In the genomic region with DNA sequence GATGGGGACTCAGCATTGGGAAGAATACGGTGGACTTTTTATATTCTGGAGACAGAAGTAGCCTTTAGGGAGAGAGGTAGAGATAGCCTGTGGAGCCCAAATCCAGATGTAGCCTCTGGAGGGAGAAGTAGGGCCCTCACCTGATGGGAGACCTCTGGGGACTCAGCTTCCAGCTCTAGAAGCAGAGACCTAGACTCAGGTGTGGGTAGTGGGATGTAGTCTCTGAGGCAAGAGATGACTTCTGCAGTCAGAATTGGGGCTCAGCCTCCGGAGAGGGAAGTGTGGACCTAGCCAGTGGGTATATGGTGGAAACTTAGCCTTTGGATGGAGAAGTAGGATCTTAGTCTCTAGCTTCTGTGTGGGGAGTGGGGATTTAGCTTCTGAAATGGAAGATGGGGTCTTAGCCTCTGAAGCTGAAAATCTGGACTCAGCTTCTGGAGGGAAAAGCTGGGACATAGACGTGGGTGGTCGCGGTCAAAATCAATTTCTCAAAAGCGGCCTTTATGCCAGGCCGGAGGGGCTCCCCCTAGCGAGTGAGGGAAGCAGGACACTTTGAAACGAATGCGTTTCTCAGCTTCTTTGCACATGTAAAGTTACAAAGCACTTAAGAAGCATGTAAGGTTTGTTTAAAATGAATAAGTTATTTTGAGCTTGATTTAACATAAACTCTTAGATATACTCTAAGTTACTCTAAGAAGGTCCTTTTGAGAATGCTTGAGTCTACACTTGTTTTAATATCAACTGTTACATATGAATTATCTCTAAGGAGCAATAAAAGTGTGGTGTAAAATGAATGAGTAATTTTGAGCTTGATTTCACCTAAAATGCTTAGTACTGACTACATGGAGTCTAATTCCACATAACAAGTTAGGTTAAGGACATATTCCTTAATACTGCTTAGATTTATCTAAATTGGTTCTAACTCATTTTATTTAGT, we compare ENCODE assay signal across 8 cellular contexts. TPM values are rescaled to one million over a fixed set of nuclear protein-coding genes. Genes with fewer than 3 reads are reported as not detected.
A peak's percentile ranks its signal among the peaks of the same experiment; 100 is the strongest.
DNase-seq lines count a peak whose midpoint lies in the region; ATAC-seq and TF ChIP-seq lines count a peak whose summit lies in the region.

No MANE protein-coding gene starts in this region.

- peaks cover 5% of the 10 kb centered on the region for H3K4me1 Mint-ChIP-seq in activated naive CD4-positive, alpha-beta T cell treated with anti-CD3 and anti-CD28 coated beads for 36 hours (ENCODE audit: low read depth)

- no peak overlapping the region for H3K4me3 Mint-ChIP-seq in activated naive CD4-positive, alpha-beta T cell treated with anti-CD3 and anti-CD28 coated beads for 36 hours

- H3K4me3 ChIP-seq in AG10803 (ENCODE audit: low read length), result no peak overlapping the region
- no peak overlapping the region for H3K4me3 ChIP-seq in PC-3 (ENCODE audit: low read length)
- no peak overlapping the region for H3K4me3 ChIP-seq in left ventricle myocardium inferior

- no peaks in the 10 kb centered on the region for H3K27me3 Mint-ChIP-seq in activated naive CD4-positive, alpha-beta T cell treated with anti-CD3 and anti-CD28 coated beads for 36 hours (ENCODE audit: low read depth)

- H3K79me2 ChIP-seq in PC-3 (ENCODE audit: low read length), result no peaks in the 10 kb centered on the region

- peak; percentile 83 for TF ChIP-seq CTCF in AG10803 (conservative IDR thresholded peaks at IDR 0.05; ENCODE audit: low read length)
- TF ChIP-seq CTCF in PC-3 (conservative IDR thresholded peaks at IDR 0.05; ENCODE audit: low read depth, low read length), result peak; percentile 95
- peak; percentile 94 for TF ChIP-seq CTCF in left ventricle myocardium inferior (IDR thresholded peaks at IDR 0.05; ENCODE audit: borderline replicate concordance)

- no peaks in the 10 kb centered on the region for H3K9me3 ChIP-seq in PC-3 (ENCODE audit: low read length)
- H3K9me3 ChIP-seq in left ventricle myocardium inferior (replicated peaks), result no peaks in the 10 kb centered on the region

- no peak overlapping the region for H3K9ac ChIP-seq in PC-3 (ENCODE audit: low read length)

- no peaks in the 10 kb centered on the region for H3K36me3 Mint-ChIP-seq in activated naive CD4-positive, alpha-beta T cell treated with anti-CD3 and anti-CD28 coated beads for 36 hours (ENCODE audit: low read depth)

- no peaks in the 10 kb centered on the region for H3F3A ChIP-seq in PC-3 (ENCODE audit: low read length, unreplicated experiment)

- ATAC-seq in GM18861 (IDR thresholded peaks at IDR 0.05; ENCODE audit: unreplicated experiment), result peak; percentile 36
- ATAC-seq in PC-3, result no peak
- ATAC-seq in GM18519 (IDR thresholded peaks at IDR 0.05; ENCODE audit: low FRiP score, unreplicated experiment), result no peak
- no peak for ATAC-seq in HG03095 (IDR thresholded peaks at IDR 0.05; ENCODE audit: unreplicated experiment)

- no peaks in the 10 kb centered on the region for H3K9me2 ChIP-seq in PC-3 (replicated peaks; ENCODE audit: low read length)

- H3K27ac ChIP-seq in PC-3 (ENCODE audit: low read length), result no peak overlapping the region
- H3K27ac ChIP-seq in left ventricle myocardium inferior (replicated peaks), result no peak overlapping the region

- H3K27me3 ChIP-seq in PC-3 (ENCODE audit: low read length) (no peaks in the 10 kb centered on the region), left ventricle myocardium inferior (ENCODE audit: low read depth) (no peaks in the 10 kb centered on the region)

- DNase-seq in AG10803 (ENCODE audit: low read depth) (peak; percentile 37), PC-3 (peak; percentile 63), left ventricle myocardium inferior (no peak)
- DNase-seq in activated naive CD4-positive, alpha-beta T cell treated with anti-CD3 and anti-CD28 coated beads for 36 hours, result peak; percentile 67
- peak; percentile 17 to 60 for DNase-seq in stimulated activated CD4-positive, alpha-beta T cell treated with anti-CD3 and anti-CD28 coated beads, Interleukin-12 subunit alpha, Interleukin-12 subunit beta, amount 100 ng/mL, for 24 hours (ENCODE audit: low read depth in 2 of 2)

- H2AFZ ChIP-seq in PC-3 (ENCODE audit: low read length), result peak overlapping the region; percentile 40; the same call in 1 of the 2 replicates

- H3K36me3 ChIP-seq in PC-3 (ENCODE audit: low read depth, low read length) (no peaks in the 10 kb centered on the region), left ventricle myocardium inferior (no peaks in the 10 kb centered on the region)

- no peak overlapping the region for H3K27ac Mint-ChIP-seq in activated naive CD4-positive, alpha-beta T cell treated with anti-CD3 and anti-CD28 coated beads for 36 hours

- H3K4me2 ChIP-seq in PC-3 (ENCODE audit: low read length), result no peak overlapping the region

- CTCF ChIA-PET in PC-3 (lab: Charles Lee), result interaction anchor here (0.6 to 1.0 kb wide), 6 partner anchors 9 to 125 kb away, joined by 3 to 4 read pairs (median 3); a partner anchor contains a TSS
- CTCF ChIA-PET in activated naive CD4-positive, alpha-beta T cell treated with anti-CD3 and anti-CD28 coated beads for 36 hours (lab: Charles Lee), result interaction anchor here (0.5 to 6.1 kb wide), 41 partner anchors 8 to 523 kb away, joined by 3 to 74 read pairs (median 5); a partner anchor contains a TSS

- BruUV-seq in PC-3 (replicated peaks; lab: Mats Ljungman, UMichigan), result no TSS peak

- no peaks in the 10 kb centered on the region for H3K9me3 Mint-ChIP-seq in activated naive CD4-positive, alpha-beta T cell treated with anti-CD3 and anti-CD28 coated beads for 36 hours

- H3K4me1 ChIP-seq in PC-3 (ENCODE audit: insufficient read depth, low read length) (no peaks in the 10 kb centered on the region), left ventricle myocardium inferior (peaks cover 27% of the 10 kb centered on the region)

- intact Hi-C loops in PC-3 (cut with micrococcal nuclease) (loop anchor here (5.0 kb wide), 1 partner anchor 126 kb away; no protein-coding TSS in a partner anchor), left ventricle myocardium inferior (cut with micrococcal nuclease) (loop anchor here (5.0 kb wide), 1 partner anchor 126 kb away; no protein-coding TSS in a partner anchor)
- intact Hi-C loops in activated naive CD4-positive, alpha-beta T cell treated with anti-CD3 and anti-CD28 coated beads for 36 hours (cut with micrococcal nuclease), result loop anchor here (1.0 kb wide), 1 partner anchor 13 kb away; a partner anchor contains a TSS

- POLR2A ChIA-PET in PC-3 (lab: Charles Lee; ENCODE audit: unreplicated experiment), result no interaction called here

- no peaks in the 10 kb centered on the region for H4K20me1 ChIP-seq in PC-3 (ENCODE audit: low read length)

RNA-seq across cellular contexts. Expression of a gene that starts 12.9 kb away (rescaled TPM):
- total RNA-seq in PC-3 (2014; rRNA removed) (7.7 and 8.2 TPM in 2 replicates), left ventricle myocardium inferior (6.3 TPM)
- 1 to 10 TPM; 5.3 to 5.7 TPM for total RNA-seq in activated naive CD4-positive, alpha-beta T cell treated with anti-CD3 and anti-CD28 coated beads for 36 hours

RNA-seq across cellular contexts. Expression of a gene that starts 14.7 kb away (rescaled TPM):
- total RNA-seq in PC-3 (2014; rRNA removed) (not detected in 2 replicates), left ventricle myocardium inferior (not detected)
- total RNA-seq in activated naive CD4-positive, alpha-beta T cell treated with anti-CD3 and anti-CD28 coated beads for 36 hours, result not detected

RNA-seq across cellular contexts. Expression of a gene that starts 51.0 kb away (rescaled TPM):
- 664 and 677 TPM in 2 replicates for total RNA-seq in PC-3 (2014; rRNA removed)
- 100 to 1,000 TPM; 422 to 431 TPM for total RNA-seq in activated naive CD4-positive, alpha-beta T cell treated with anti-CD3 and anti-CD28 coated beads for 36 hours
- total RNA-seq in left ventricle myocardium inferior, result 49.3 TPM
